ENCODE assay signal across 10 cellular contexts in the genomic region with DNA sequence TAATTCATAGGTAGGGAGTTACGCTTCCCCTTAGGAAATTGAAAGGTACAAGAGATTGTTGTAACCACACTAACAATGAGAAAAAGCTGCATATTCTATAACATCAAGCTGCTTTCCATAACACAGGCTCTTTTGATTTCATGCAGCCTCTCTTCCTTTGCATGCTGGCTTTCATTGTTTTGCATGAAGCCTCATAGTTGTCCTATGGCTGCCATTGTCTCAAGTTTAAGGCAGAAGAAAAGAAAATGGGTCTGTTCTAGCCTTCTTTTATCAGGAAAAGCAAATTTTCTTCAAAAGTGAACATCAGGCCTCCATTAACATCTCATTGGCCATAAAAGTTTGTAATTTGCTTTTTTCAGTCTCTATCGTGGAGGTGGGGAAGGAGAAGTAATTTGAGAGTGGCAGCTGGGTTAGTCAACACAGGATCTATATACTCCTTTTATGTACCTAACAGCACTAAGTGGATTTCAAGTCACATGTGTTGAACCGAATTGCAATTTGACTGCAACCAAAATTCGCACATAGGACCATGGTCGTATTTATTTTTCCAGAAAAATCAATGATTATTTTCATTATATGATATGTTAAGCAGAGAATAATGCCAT.
"Had no signal": no experiment of that assay in that cellular context is flagged by ENCODE, and none has a peak within 500 bp of the region (broad histone marks: within the 10 kb centered on the region; RNA-seq: fewer than 3 reads in every experiment).

No MANE protein-coding gene starts in this region.

- H3K4me1 ChIP-seq: ascending aorta, foreskin keratinocyte had no signal

- H3K27me3 ChIP-seq: ascending aorta, foreskin keratinocyte had no signal

- FAIRE-seq: bronchial epithelial cell had no signal

- DNase-seq: activated CD4-positive, alpha-beta T cell treated with anti-CD3 and anti-CD28 coated beads, Interleukin-2, amount 50 U/mL, for 48 hours; activated naive CD4-positive, alpha-beta T cell treated with anti-CD3 and anti-CD28 coated beads, Interleukin-2, amount 10 ng/mL, durations not matched to agents 7 days and 5 days; effector memory CD4-positive, alpha-beta T cell; foreskin keratinocyte; left ventricle myocardium superior; naive thymus-derived CD8-positive, alpha-beta T cell; nucleus accumbens had no signal

- H3K27ac ChIP-seq: ascending aorta, foreskin keratinocyte, thoracic aorta had no signal

- H3K36me3 ChIP-seq: ascending aorta, thoracic aorta had no signal

- H3K9me3 ChIP-seq: ascending aorta, thoracic aorta had no signal

- H3K4me3 ChIP-seq: ascending aorta, thoracic aorta had no signal
